In the genomic region with DNA sequence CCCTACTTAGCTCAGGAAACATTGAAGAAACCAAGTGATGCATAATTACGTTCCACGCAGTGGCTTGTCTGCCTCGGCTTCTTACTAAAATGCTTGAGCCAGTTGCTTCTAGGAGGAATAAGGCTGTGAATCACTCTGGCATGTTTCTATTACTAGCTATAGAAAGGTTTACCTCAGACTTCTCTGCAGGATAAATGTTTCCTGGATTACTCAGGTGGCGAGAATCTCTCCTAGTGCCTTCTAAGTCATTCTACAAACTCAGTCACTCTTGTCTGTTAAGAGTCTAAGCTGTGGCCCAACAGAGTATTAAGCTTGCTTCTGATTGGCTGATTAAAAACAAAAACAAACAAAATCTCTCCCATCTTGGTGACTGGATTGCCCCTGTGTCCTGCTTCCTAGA, we compare ENCODE assay signal across 13 cellular contexts.
A peak's percentile ranks its signal among the peaks of the same experiment; 100 is the strongest.
DNase-seq lines count a peak whose midpoint lies in the region; FAIRE-seq and TF ChIP-seq lines count a peak whose summit lies in the region.
"Had no signal": no experiment of that assay in that cellular context is flagged by ENCODE, and none has a peak within 500 bp of the region (broad histone marks: within the 10 kb centered on the region; RNA-seq: fewer than 3 reads in every experiment).

No MANE protein-coding gene starts in this region.

- no peaks in the 10 kb centered on the region for H3K79me2 ChIP-seq in ACC112 (ENCODE audit: control insufficient read depth, insufficient read depth, low read length, unreplicated experiment)

- TF ChIP-seq CTCF in D721Med (IDR thresholded peaks at IDR 0.05; ENCODE audit: insufficient read depth, missing control alignments), result no peak

- no peak for FAIRE-seq in D721Med (lab: Jason Lieb, UNC)

- H2AFZ ChIP-seq in ACC112 (ENCODE audit: low read length, unreplicated experiment), result peak overlapping the region; percentile 66

- H3K9me3 ChIP-seq in effector memory CD4-positive, alpha-beta T cell (ENCODE audit: control insufficient read depth, low read length), result no peaks in the 10 kb centered on the region
- H3K9me3 ChIP-seq: tibial nerve had no signal

- H3K4me3 ChIP-seq in ACC112 (ENCODE audit: low read depth, low read length) (peak overlapping the region; percentile 18; the same call in 1 of the 2 replicates), H7 (ENCODE audit: insufficient read depth, low read depth, low read length) (no peak overlapping the region)
- no peak overlapping the region for H3K4me3 ChIP-seq in effector memory CD4-positive, alpha-beta T cell (ENCODE audit: insufficient read depth, low read depth, low read length, poor library complexity, severe bottlenecking)
- H3K4me3 ChIP-seq: SK-N-MC, tibial nerve had no signal

- no peaks in the 10 kb centered on the region for H3K27me3 ChIP-seq in ACC112 (ENCODE audit: insufficient read depth, low read length)
- H3K27me3 ChIP-seq in effector memory CD4-positive, alpha-beta T cell (replicated peaks; ENCODE audit: control insufficient read depth, insufficient read depth, low read length, poor library complexity, severe bottlenecking), result no peaks in the 10 kb centered on the region
- no peaks in the 10 kb centered on the region for H3K27me3 ChIP-seq in H7 (ENCODE audit: control insufficient read depth, insufficient read depth, low read length)
- H3K27me3 ChIP-seq: tibial nerve had no signal

- no peaks in the 10 kb centered on the region for H3K36me3 ChIP-seq in ACC112 (ENCODE audit: insufficient read depth, low read length)
- no peaks in the 10 kb centered on the region for H3K36me3 ChIP-seq in effector memory CD4-positive, alpha-beta T cell (ENCODE audit: control insufficient read depth, insufficient read depth, low read length)
- no peaks in the 10 kb centered on the region for H3K36me3 ChIP-seq in H7 (replicated peaks; ENCODE audit: control insufficient read depth, insufficient read depth, low read length)
- H3K36me3 ChIP-seq: tibial nerve had no signal

- H3K4me1 ChIP-seq in ACC112 (ENCODE audit: control insufficient read depth, insufficient read depth, low read length, unreplicated experiment), result peaks cover 19% of the 10 kb centered on the region
- H3K4me1 ChIP-seq in effector memory CD4-positive, alpha-beta T cell (ENCODE audit: control insufficient read depth, insufficient read depth, low read length, poor library complexity, severe bottlenecking), result no peaks in the 10 kb centered on the region

- peak overlapping the region; percentile 36 for H3K27ac ChIP-seq in ACC112 (ENCODE audit: low read depth, low read length)
- H3K27ac ChIP-seq in effector memory CD4-positive, alpha-beta T cell (ENCODE audit: insufficient read depth, low read length, poor library complexity, severe bottlenecking), result no peak overlapping the region
- H3K27ac ChIP-seq: SK-N-MC, tibial nerve, VCaP had no signal

- DNase-seq in HT1080 (ENCODE audit: low read depth), result peak; percentile 82
- peak; percentile 83 for DNase-seq in astrocyte of the hippocampus (ENCODE audit: low read depth, low spot score)
- peak; percentile 78 for DNase-seq in kidney glomerular epithelial cell (lab: John Stamatoyannopoulos, UW)
- no peak for DNase-seq in dedifferentiated amniotic fluid mesenchymal stem cell (ENCODE audit: extremely low spot score)
- no peak for DNase-seq in effector memory CD4-positive, alpha-beta T cell
- no peak for DNase-seq in D721Med (ENCODE audit: insufficient read length, low spot score)
- no peak for DNase-seq in H7
- DNase-seq: activated naive CD4-positive, alpha-beta T cell; NCI-H2081 had no signal

Comparison
In these comparisons a context has a peak if more than half of its experiments do, and no peak if none do; other contexts are left out.
1. DNase-seq: peak in HT1080 (single experiment), astrocyte of the hippocampus (single experiment) and kidney glomerular epithelial cell (single experiment); none in dedifferentiated amniotic fluid mesenchymal stem cell (single experiment), effector memory CD4-positive, alpha-beta T cell (0 of 3), D721Med (single experiment) and H7 (single experiment).